Comparison of ENCODE assay signal across 23 cellular contexts in genomic region chr17:2384439-2385127, GRCh38. TPM values are rescaled to one million over a fixed set of nuclear protein-coding genes. Genes with fewer than 3 reads are reported as not detected.
DNase-seq lines count a peak whose midpoint lies in the region; ATAC-seq, FAIRE-seq and TF ChIP-seq lines count a peak whose summit lies in the region.
"Had no signal": no experiment of that assay in that cellular context is flagged by ENCODE, and none has a peak within 500 bp of the region (broad histone marks: within the 10 kb centered on the region; RNA-seq: fewer than 3 reads in every experiment).

No MANE protein-coding gene starts in this region.

- H3K4me1 ChIP-seq in HepG2 (ENCODE audit: insufficient read depth, low read length) (peaks cover 27% of the 10 kb centered on the region), right lobe of liver (peaks cover 0 to 18% (median 8%) of the 10 kb centered on the region in 4 donors), ectodermal cell (ENCODE audit: control insufficient read depth, insufficient read depth, low read length) (peaks cover 44% of the 10 kb centered on the region), neuronal stem cell (ENCODE audit: control insufficient read depth in 2 of 2, insufficient read depth in 1 of 2, low read depth in 1 of 2, low read length in 2 of 2) (peaks cover 25 to 32% of the 10 kb centered on the region in 2 donors)
- H3K4me1 ChIP-seq: BE2C had no signal

- H4K91ac ChIP-seq in neuronal stem cell (ENCODE audit: low read depth, low read length, poor library complexity): peak overlapping the region; percentile 75

- no peak overlapping the region for H3K4ac ChIP-seq in neuronal stem cell (ENCODE audit: low read length)

- POLR2A ChIA-PET in HepG2 (lab: Yijun Ruan, JAX): interaction anchor here (0.7 to 1.9 kb wide), 2 partner anchors 14 to 17 kb away, joined by 3 to 7 read pairs; no protein-coding TSS in a partner anchor

- TF ChIP-seq POLR2A in HepG2 (IDR thresholded peaks at IDR 0.05; ENCODE audit: insufficient read depth in 1 of 2, low read depth in 2 of 2, low read length in 2 of 2) (no peak), right lobe of liver (IDR thresholded peaks at IDR 0.05) (no peak)

- no TSS peak for BruUV-seq in HepG2 (replicated peaks; lab: Mats Ljungman, UMichigan)

- no peaks in the 10 kb centered on the region for H3K27me3 ChIP-seq in HepG2 (ENCODE audit: control insufficient read depth in 1 of 2, insufficient read depth in 2 of 2, low read length in 2 of 2)
- H3K27me3 ChIP-seq in right lobe of liver: no peaks in the 10 kb centered on the region
- H3K27me3 ChIP-seq in ectodermal cell (ENCODE audit: control insufficient read depth, insufficient read depth, low read length, poor library complexity, severe bottlenecking): no peaks in the 10 kb centered on the region
- H3K27me3 ChIP-seq in neuronal stem cell (ENCODE audit: control insufficient read depth in 3 of 3, insufficient read depth in 3 of 3, low read depth in 1 of 3, low read length in 3 of 3): no peaks in the 10 kb centered on the region
- H3K27me3 ChIP-seq: adrenal gland, BE2C, upper lobe of left lung had no signal

- H3K27me3 Mint-ChIP-seq in activated CD4-positive, alpha-beta T cell treated with anti-CD3 and anti-CD28 coated beads, Interleukin-2, amount 10 ng/mL, durations not matched to agents 24 days and 14 days: no peaks in the 10 kb centered on the region
- H3K27me3 Mint-ChIP-seq: naive thymus-derived CD8-positive, alpha-beta T cell had no signal

- DNase-seq in HepG2 (ENCODE audit: low spot score): no peak
- DNase-seq in right lobe of liver: no peak
- DNase-seq in neuronal stem cell (ENCODE audit: low spot score): no peak
- no peak for DNase-seq in NCI-H526 (lab: John Stamatoyannopoulos, UW)
- DNase-seq in activated CD4-positive, alpha-beta T cell treated with anti-CD3 and anti-CD28 coated beads, Interleukin-2, amount 10 ng/mL, durations not matched to agents 24 days and 14 days: no peak
- DNase-seq: activated CD4-positive, alpha-beta T cell treated with anti-CD3 and anti-CD28 coated beads, Interleukin-2, amount 50 U/mL, for 1 hour; activated CD8-positive, alpha-beta memory T cell treated with anti-CD3 and anti-CD28 coated beads, Interleukin-2, amount 50 U/mL, for 4 hours; activated effector memory CD4-positive, alpha-beta T cell treated with Interleukin-2 at 50 U/mL for 16 hours; BE2C; central memory CD4-positive, alpha-beta T cell; effector CD8-positive, alpha-beta T cell; naive thymus-derived CD8-positive, alpha-beta T cell; NCI-H510A treated with DMSO at 0.1 percent for 48 hours; SHP77; small intestine; stimulated activated CD4-positive, alpha-beta T cell treated with anti-CD3 and anti-CD28 coated beads, Interleukin-2, amount 100 ng/mL, for 48 hours; stimulated activated naive CD8-positive, alpha-beta T cell treated with anti-CD3 and anti-CD28 coated beads, Interleukin-15, Interleukin-2, amounts not matched to agents 100 U/mL and 50 U/mL, for 24 hours had no signal

- H2AK5ac ChIP-seq in neuronal stem cell (ENCODE audit: low read depth, low read length): peak overlapping the region; percentile 3

- H2BK12ac ChIP-seq in neuronal stem cell (ENCODE audit: low read length): peak overlapping the region; percentile 63

- H3K14ac ChIP-seq in neuronal stem cell (ENCODE audit: low read length): peak overlapping the region; percentile 1

- H3K79me2 ChIP-seq in HepG2 (ENCODE audit: insufficient read depth, low read length): no peaks in the 10 kb centered on the region

- TF ChIP-seq EP300 in HepG2 (IDR thresholded peaks at IDR 0.05; ENCODE audit: low read depth in 2 of 2, low read length in 2 of 2): no peak
- no peak for TF ChIP-seq EP300 in HepG2 (CRISPR knock-in tag; IDR thresholded peaks at IDR 0.05; ENCODE audit: borderline replicate concordance)

- no peak for ATAC-seq in HepG2
- ATAC-seq in right lobe of liver: no peak
- no peak for ATAC-seq in GM18517 (IDR thresholded peaks at IDR 0.05; ENCODE audit: unreplicated experiment)
- no peak for ATAC-seq in HG03457 (IDR thresholded peaks at IDR 0.05; ENCODE audit: unreplicated experiment)
- ATAC-seq: naive thymus-derived CD8-positive, alpha-beta T cell; stimulated activated naive CD8-positive, alpha-beta T cell treated with anti-CD3 and anti-CD28 coated beads, Interleukin-15, Interleukin-2, amounts not matched to agents 100 U/mL and 50 U/mL, for 24 hours had no signal

- H3K4me2 ChIP-seq in HepG2 (ENCODE audit: low read depth, low read length): no peak overlapping the region
- H3K4me2 ChIP-seq in neuronal stem cell (ENCODE audit: insufficient read depth, low read length, poor library complexity, severe bottlenecking): no peak overlapping the region
- H3K4me2 ChIP-seq: A549 had no signal

- peaks cover 13% of the 10 kb centered on the region for H3K4me1 Mint-ChIP-seq in activated CD4-positive, alpha-beta T cell treated with anti-CD3 and anti-CD28 coated beads, Interleukin-2, amount 10 ng/mL, durations not matched to agents 24 days and 14 days

- H2AFZ ChIP-seq in HepG2 (ENCODE audit: low read length) (no peak overlapping the region), neuronal stem cell (ENCODE audit: low read length) (peak overlapping the region; percentile 56)

- H4K8ac ChIP-seq in neuronal stem cell (ENCODE audit: low read depth, low read length): peak overlapping the region; percentile 88

- peak overlapping the region; percentile 100 for H2BK15ac ChIP-seq in neuronal stem cell (ENCODE audit: low read length)

- H3K18ac ChIP-seq in neuronal stem cell (ENCODE audit: low read length): peak overlapping the region; percentile 89

- H3K36me3 Mint-ChIP-seq in activated CD4-positive, alpha-beta T cell treated with anti-CD3 and anti-CD28 coated beads, Interleukin-2, amount 10 ng/mL, durations not matched to agents 24 days and 14 days (ENCODE audit: low read depth): peaks cover 17% of the 10 kb centered on the region

- no peak overlapping the region for H3K27ac Mint-ChIP-seq in activated CD4-positive, alpha-beta T cell treated with anti-CD3 and anti-CD28 coated beads, Interleukin-2, amount 10 ng/mL, durations not matched to agents 24 days and 14 days

- H2BK120ac ChIP-seq in neuronal stem cell (ENCODE audit: low read depth, low read length): no peak overlapping the region

- H3K9me3 Mint-ChIP-seq in activated CD4-positive, alpha-beta T cell treated with anti-CD3 and anti-CD28 coated beads, Interleukin-2, amount 10 ng/mL, durations not matched to agents 24 days and 14 days: no peaks in the 10 kb centered on the region
- H3K9me3 Mint-ChIP-seq: naive thymus-derived CD8-positive, alpha-beta T cell had no signal

- peak overlapping the region; percentile 90 for H3K23ac ChIP-seq in neuronal stem cell (ENCODE audit: low read depth, low read length, poor library complexity)

- H3K36me3 ChIP-seq in HepG2 (replicated peaks in 1 of 2; ENCODE audit: control insufficient read depth in 1 of 2, insufficient read depth in 2 of 2, low read length in 2 of 2) (peaks cover 3 to 15% of the 10 kb centered on the region in 2 experiments; a peak in 2 of 5 replicates), right lobe of liver (peaks cover 0 to 13% (median 3%) of the 10 kb centered on the region in 4 donors), ectodermal cell (ENCODE audit: control insufficient read depth, insufficient read depth, low read length) (no peaks in the 10 kb centered on the region), neuronal stem cell (replicated peaks in 1 of 2; ENCODE audit: control insufficient read depth in 2 of 2, insufficient read depth in 2 of 2, low read length in 2 of 2) (peaks cover 15 to 60% of the 10 kb centered on the region in 2 donors)

- peaks cover 6% of the 10 kb centered on the region for H3K79me1 ChIP-seq in neuronal stem cell (ENCODE audit: low read depth, low read length)

- H3K9ac ChIP-seq in HepG2 (ENCODE audit: insufficient read depth, low read depth, low read length) (no peak overlapping the region), neuronal stem cell (ENCODE audit: low read depth, low read length, poor library complexity) (peak overlapping the region; percentile 82)

- CTCF ChIA-PET in HepG2 (lab: Yijun Ruan, JAX; ENCODE audit: low intra/inter-chr PET ratio, low total read pairs): interaction anchor here (4.7 kb wide), 1 partner anchor 31 kb away, joined by 65 read pairs; no protein-coding TSS in a partner anchor

- no peak overlapping the region for H3K4me3 Mint-ChIP-seq in activated CD4-positive, alpha-beta T cell treated with anti-CD3 and anti-CD28 coated beads, Interleukin-2, amount 10 ng/mL, durations not matched to agents 24 days and 14 days

- H4K20me1 ChIP-seq in HepG2 (ENCODE audit: insufficient read depth, low read length): 0 out of 2 replicates have a peak, but pooled peaks cover 3% of the 10 kb centered on the region

- H3K9me3 ChIP-seq in HepG2 (ENCODE audit: low read length) (no peaks in the 10 kb centered on the region), right lobe of liver (no peaks in the 10 kb centered on the region), ectodermal cell (ENCODE audit: control insufficient read depth, low read length) (no peaks in the 10 kb centered on the region), neuronal stem cell (replicated peaks in 1 of 2; ENCODE audit: control insufficient read depth in 2 of 2, insufficient read depth in 1 of 2, low read depth in 1 of 2, low read length in 2 of 2) (no peaks in the 10 kb centered on the region)
- H3K9me3 ChIP-seq: A549, adrenal gland, BE2C, upper lobe of left lung had no signal

- in situ Hi-C loops in HepG2 (cut with HindIII; ENCODE audit: extremely low pct_ligation_motif_present, low pct_unique_long_range_greater_than_20kb): no loop called here

- WGBS in HepG2 (ENCODE audit: low lambda C conversion rate): 83% methylated on average over 15 of the region's 22 CpGs
- WGBS in right lobe of liver (ENCODE audit: insufficient coverage, low coverage, low lambda C conversion rate, missing lambda C conversion rate): 77% methylated on average over 7 of the region's 22 CpGs
- 78 to 79% methylated on average over 21 to 22 of the region's 22 CpGs for WGBS in ectodermal cell, 2 experiments
- WGBS in neuronal stem cell (ENCODE audit: extremely low coverage in 2 of 2, insufficient read length in 2 of 2, insufficient replicate concordance in 1 of 2), 2 donors: no CpG with 5 or more reads among the region's 22 CpGs

- intact Hi-C loops in HepG2 (cut with micrococcal nuclease; ENCODE audit: unreplicated experiment): no loop called here
- intact Hi-C loops in right lobe of liver (cut with DNase I): loop anchor here in 1 of 2 donors (5.0 kb wide), 1 partner anchor 33 kb away; no protein-coding TSS in a partner anchor
- intact Hi-C loops in activated CD4-positive, alpha-beta T cell treated with anti-CD3 and anti-CD28 coated beads, Interleukin-2, amount 10 ng/mL, durations not matched to agents 24 days and 14 days (cut with micrococcal nuclease): no loop called here

- peak overlapping the region; percentile 4 for H2BK5ac ChIP-seq in neuronal stem cell (ENCODE audit: low read length)

- no peak overlapping the region for H3K4me3 ChIP-seq in HepG2 (replicated peaks in 1 of 3; ENCODE audit: insufficient read depth in 1 of 3, low read depth in 2 of 3, low read length in 3 of 3)
- no peak overlapping the region for H3K4me3 ChIP-seq in right lobe of liver
- H3K4me3 ChIP-seq in ectodermal cell (ENCODE audit: insufficient read depth, low read depth, low read length): no peak overlapping the region
- H3K4me3 ChIP-seq in neuronal stem cell (ENCODE audit: low read length in 2 of 2): no peak overlapping the region
- H3K4me3 ChIP-seq: A549, adrenal gland, upper lobe of left lung had no signal

- TF ChIP-seq RAD21 in HepG2 (CRISPR knock-in tag; IDR thresholded peaks at IDR 0.05): no peak

- no peak for FAIRE-seq in HepG2 (lab: Jason Lieb, UNC)
- FAIRE-seq: A549, small intestine had no signal

- TF ChIP-seq CTCF in HepG2 (CRISPR knock-in tag; IDR thresholded peaks at IDR 0.05): no peak
- TF ChIP-seq CTCF in right lobe of liver (IDR thresholded peaks at IDR 0.05): no peak

- H3K27ac ChIP-seq in HepG2 (ENCODE audit: extremely low read length, insufficient read depth, low read length) (no peak overlapping the region), right lobe of liver (no peak overlapping the region), ectodermal cell (ENCODE audit: insufficient read depth, low read depth, low read length, poor library complexity, severe bottlenecking) (peak overlapping the region; percentile 72), neuronal stem cell (replicated peaks; ENCODE audit: low read length) (peak overlapping the region; percentile 70)
- H3K27ac ChIP-seq: upper lobe of left lung had no signal

RNA-seq across cellular contexts. Expression of gene MNT, which starts 16.3 kb away (rescaled TPM):
- total RNA-seq in HepG2 (2016; rRNA removed; fragmentation: Illumina TruSeq; extraction: Trizol) (2.3 and 3.5 TPM in 2 replicates), right lobe of liver (10 to 100 TPM in 2 of 6 experiments, 1 to 10 TPM in 4; 3.3 to 12.6 (median 7.0) TPM)
- total RNA-seq in HepG2 (2016; cell fraction: cytosol; rRNA removed; fragmentation: Illumina TruSeq; extraction: Trizol; ENCODE audit: low read depth): 0.79 and 1.5 TPM in 2 replicates
- total RNA-seq in HepG2 (2016; cell fraction: insoluble cytoplasmic fraction; rRNA removed; fragmentation: Illumina TruSeq; extraction: Trizol): 2.0 and 2.9 TPM in 2 replicates
- total RNA-seq in HepG2 (2016; cell fraction: membrane; rRNA removed; fragmentation: Illumina TruSeq; extraction: Trizol): 2.3 and 2.4 TPM in 2 replicates
- 3.0 and 3.9 TPM in 2 replicates for total RNA-seq in HepG2 (2016; cell fraction: nucleus; rRNA removed; fragmentation: Illumina TruSeq; extraction: Trizol)
- 1.8 and 2.1 TPM in 2 replicates for polyA plus RNA-seq in HepG2 (2011; rRNA removed)
- polyA plus RNA-seq in HepG2 (2011; cell fraction: cytosol; rRNA removed): 0.86 and 0.92 TPM in 2 replicates
- polyA plus RNA-seq in HepG2 (2011; cell fraction: nucleus; rRNA removed): 13.6 and 19.3 TPM in 2 replicates
- polyA plus RNA-seq in HepG2 (2012): 6.6 and 7.5 TPM in 2 replicates
- 0.35 and 0.63 TPM in 2 replicates for polyA plus RNA-seq in HepG2 (2016; cell fraction: cytosol; fragmentation: Illumina TruSeq; extraction: Trizol; ENCODE audit: low read depth)
- polyA plus RNA-seq in HepG2 (2016; cell fraction: insoluble cytoplasmic fraction; fragmentation: Illumina TruSeq; extraction: Trizol; ENCODE audit: low read depth): 3.1 and 5.6 TPM in 2 replicates
- polyA plus RNA-seq in HepG2 (2016; cell fraction: membrane; fragmentation: Illumina TruSeq; extraction: Trizol; ENCODE audit: low read depth): 1.4 and 1.6 TPM in 2 replicates
- 14.3 and 17.8 TPM in 2 replicates for polyA plus RNA-seq in HepG2 (2016; cell fraction: nucleus; fragmentation: Illumina TruSeq; extraction: Trizol; ENCODE audit: insufficient read depth, low read depth)
- polyA minus RNA-seq in HepG2 (2011; rRNA and poly(A)+ RNA removed; ENCODE audit: low replicate concordance): 4.3 and 8.2 TPM in 2 replicates
- 3.1 and 3.8 TPM in 2 replicates for polyA minus RNA-seq in HepG2 (2011; cell fraction: cytosol; rRNA and poly(A)+ RNA removed)
- polyA minus RNA-seq in HepG2 (2011; cell fraction: nucleus; rRNA and poly(A)+ RNA removed): 8.1 and 8.8 TPM in 2 replicates
- polyA plus RNA-seq in ectodermal cell (2013, experiment 1 of 4): 22.9 TPM
- polyA plus RNA-seq in ectodermal cell (2013, experiment 2 of 4): 22.5 TPM
- 17.3 TPM for polyA plus RNA-seq in ectodermal cell (2013, experiment 3 of 4)
- polyA plus RNA-seq in ectodermal cell (2013, experiment 4 of 4): 18.3 TPM
- polyA plus RNA-seq in neuronal stem cell (2013, experiment 1 of 2): 14.3 TPM
- polyA plus RNA-seq in neuronal stem cell (2013, experiment 2 of 2): 15.1 TPM
- 29.1 and 32.8 TPM in 2 replicates for total RNA-seq in activated CD4-positive, alpha-beta T cell treated with anti-CD3 and anti-CD28 coated beads, Interleukin-2, amount 10 ng/mL, durations not matched to agents 24 days and 14 days

RNA-seq across cellular contexts. Expression of gene SGSM2, which starts 47.3 kb away (rescaled TPM):
- 11.3 and 30.4 TPM in 2 replicates for total RNA-seq in HepG2 (2016; rRNA removed; fragmentation: Illumina TruSeq; extraction: Trizol)
- total RNA-seq in HepG2 (2016; cell fraction: cytosol; rRNA removed; fragmentation: Illumina TruSeq; extraction: Trizol; ENCODE audit: low read depth): 7.6 and 9.3 TPM in 2 replicates
- 9.9 and 30.6 TPM in 2 replicates for total RNA-seq in HepG2 (2016; cell fraction: insoluble cytoplasmic fraction; rRNA removed; fragmentation: Illumina TruSeq; extraction: Trizol)
- total RNA-seq in HepG2 (2016; cell fraction: membrane; rRNA removed; fragmentation: Illumina TruSeq; extraction: Trizol): 11.2 and 13.2 TPM in 2 replicates
- 35.7 and 46.1 TPM in 2 replicates for total RNA-seq in HepG2 (2016; cell fraction: nucleus; rRNA removed; fragmentation: Illumina TruSeq; extraction: Trizol)
- 51.3 and 65.4 TPM in 2 replicates for polyA plus RNA-seq in HepG2 (2011; rRNA removed)
- polyA plus RNA-seq in HepG2 (2011; cell fraction: cytosol; rRNA removed): 21.2 and 36.3 TPM in 2 replicates
- 464 and 562 TPM in 2 replicates for polyA plus RNA-seq in HepG2 (2011; cell fraction: nucleus; rRNA removed)
- 23.3 and 40.7 TPM in 2 replicates for polyA plus RNA-seq in HepG2 (2012)
- polyA plus RNA-seq in HepG2 (2016; cell fraction: cytosol; fragmentation: Illumina TruSeq; extraction: Trizol; ENCODE audit: low read depth): 3.8 and 4.0 TPM in 2 replicates
- polyA plus RNA-seq in HepG2 (2016; cell fraction: insoluble cytoplasmic fraction; fragmentation: Illumina TruSeq; extraction: Trizol; ENCODE audit: low read depth): 14.4 and 16.9 TPM in 2 replicates
- 7.9 and 8.8 TPM in 2 replicates for polyA plus RNA-seq in HepG2 (2016; cell fraction: membrane; fragmentation: Illumina TruSeq; extraction: Trizol; ENCODE audit: low read depth)
- polyA plus RNA-seq in HepG2 (2016; cell fraction: nucleus; fragmentation: Illumina TruSeq; extraction: Trizol; ENCODE audit: insufficient read depth, low read depth): 128 and 136 TPM in 2 replicates
- polyA minus RNA-seq in HepG2 (2011; rRNA and poly(A)+ RNA removed; ENCODE audit: low replicate concordance): 30.6 and 64.0 TPM in 2 replicates
- 15.6 and 19.8 TPM in 2 replicates for polyA minus RNA-seq in HepG2 (2011; cell fraction: cytosol; rRNA and poly(A)+ RNA removed)
- 41.3 and 46.7 TPM in 2 replicates for polyA minus RNA-seq in HepG2 (2011; cell fraction: nucleus; rRNA and poly(A)+ RNA removed)
- total RNA-seq in right lobe of liver: 10 to 100 TPM in 4 of 6 experiments, 1 to 10 TPM in 2; 6.0 to 17.2 (median 13.2) TPM
- polyA plus RNA-seq in ectodermal cell (2013, experiment 1 of 4): 103 TPM
- polyA plus RNA-seq in ectodermal cell (2013, experiment 2 of 4): 118 TPM
- 96.1 TPM for polyA plus RNA-seq in ectodermal cell (2013, experiment 3 of 4)
- polyA plus RNA-seq in ectodermal cell (2013, experiment 4 of 4): 110 TPM
- 69.6 TPM for polyA plus RNA-seq in neuronal stem cell (2013, experiment 1 of 2)
- polyA plus RNA-seq in neuronal stem cell (2013, experiment 2 of 2): 67.4 TPM
- 44.4 and 49.7 TPM in 2 replicates for total RNA-seq in activated CD4-positive, alpha-beta T cell treated with anti-CD3 and anti-CD28 coated beads, Interleukin-2, amount 10 ng/mL, durations not matched to agents 24 days and 14 days

RNA-seq across cellular contexts. Expression of gene TSR1, which starts 48.3 kb away (rescaled TPM):
- total RNA-seq in HepG2 (2016; rRNA removed; fragmentation: Illumina TruSeq; extraction: Trizol) (65.8 and 75.8 TPM in 2 replicates), right lobe of liver (10 to 100 TPM in 5 of 6 experiments, 1 to 10 TPM in 1; 9.7 to 26.2 (median 13.1) TPM)
- 6.6 and 6.8 TPM in 2 replicates for total RNA-seq in HepG2 (2016; cell fraction: cytosol; rRNA removed; fragmentation: Illumina TruSeq; extraction: Trizol; ENCODE audit: low read depth)
- 68.7 and 76.2 TPM in 2 replicates for total RNA-seq in HepG2 (2016; cell fraction: insoluble cytoplasmic fraction; rRNA removed; fragmentation: Illumina TruSeq; extraction: Trizol)
- total RNA-seq in HepG2 (2016; cell fraction: membrane; rRNA removed; fragmentation: Illumina TruSeq; extraction: Trizol): 16.3 and 19.0 TPM in 2 replicates
- total RNA-seq in HepG2 (2016; cell fraction: nucleus; rRNA removed; fragmentation: Illumina TruSeq; extraction: Trizol): 55.3 and 57.6 TPM in 2 replicates
- 7.1 and 7.2 TPM in 2 replicates for polyA plus RNA-seq in HepG2 (2011; rRNA removed)
- 4.8 and 5.9 TPM in 2 replicates for polyA plus RNA-seq in HepG2 (2011; cell fraction: cytosol; rRNA removed)
- 17.4 and 22.0 TPM in 2 replicates for polyA plus RNA-seq in HepG2 (2011; cell fraction: nucleus; rRNA removed)
- polyA plus RNA-seq in HepG2 (2012): 22.0 and 25.7 TPM in 2 replicates
- 3.5 and 3.7 TPM in 2 replicates for polyA plus RNA-seq in HepG2 (2016; cell fraction: cytosol; fragmentation: Illumina TruSeq; extraction: Trizol; ENCODE audit: low read depth)
- 56.2 and 57.1 TPM in 2 replicates for polyA plus RNA-seq in HepG2 (2016; cell fraction: insoluble cytoplasmic fraction; fragmentation: Illumina TruSeq; extraction: Trizol; ENCODE audit: low read depth)
- 8.9 and 9.7 TPM in 2 replicates for polyA plus RNA-seq in HepG2 (2016; cell fraction: membrane; fragmentation: Illumina TruSeq; extraction: Trizol; ENCODE audit: low read depth)
- 56.6 and 58.6 TPM in 2 replicates for polyA plus RNA-seq in HepG2 (2016; cell fraction: nucleus; fragmentation: Illumina TruSeq; extraction: Trizol; ENCODE audit: insufficient read depth, low read depth)
- polyA minus RNA-seq in HepG2 (2011; rRNA and poly(A)+ RNA removed; ENCODE audit: low replicate concordance): 18.4 and 38.7 TPM in 2 replicates
- 21.0 and 22.0 TPM in 2 replicates for polyA minus RNA-seq in HepG2 (2011; cell fraction: cytosol; rRNA and poly(A)+ RNA removed)
- polyA minus RNA-seq in HepG2 (2011; cell fraction: nucleus; rRNA and poly(A)+ RNA removed): 43.1 and 48.6 TPM in 2 replicates
- 47.0 TPM for polyA plus RNA-seq in ectodermal cell (2013, experiment 1 of 4)
- polyA plus RNA-seq in ectodermal cell (2013, experiment 2 of 4): 49.8 TPM
- 40.5 TPM for polyA plus RNA-seq in ectodermal cell (2013, experiment 3 of 4)
- polyA plus RNA-seq in ectodermal cell (2013, experiment 4 of 4): 45.5 TPM
- 13.1 TPM for polyA plus RNA-seq in neuronal stem cell (2013, experiment 1 of 2)
- polyA plus RNA-seq in neuronal stem cell (2013, experiment 2 of 2): 13.0 TPM
- 97.9 and 99.3 TPM in 2 replicates for total RNA-seq in activated CD4-positive, alpha-beta T cell treated with anti-CD3 and anti-CD28 coated beads, Interleukin-2, amount 10 ng/mL, durations not matched to agents 24 days and 14 days

Comparison
In these comparisons a context has a peak if more than half of its experiments do, and no peak if none do; other contexts are left out.
1. H3K27ac ChIP-seq: peak in ectodermal cell (single experiment) and neuronal stem cell (single experiment); none in HepG2 (single experiment) and right lobe of liver (0 of 3).